ENCODE assay signal across 12 cellular contexts in the genomic region with DNA sequence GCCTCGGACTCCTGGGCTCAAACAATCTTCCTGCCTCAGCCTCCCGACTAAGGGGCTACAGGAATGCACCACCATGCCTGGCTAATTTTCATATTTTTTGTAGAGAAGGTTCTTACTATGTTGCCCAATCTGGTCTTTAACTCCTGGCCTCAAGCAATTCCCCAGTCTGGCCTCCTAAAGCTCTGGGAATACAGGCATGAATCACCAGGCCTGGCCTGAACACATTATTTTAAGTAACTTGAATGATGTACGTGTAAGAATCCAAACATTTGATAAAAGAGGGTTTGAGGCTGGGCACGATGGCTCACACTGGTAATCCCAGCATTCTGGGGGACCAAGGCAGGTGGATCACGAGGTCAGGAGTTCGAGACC. TPM values are rescaled to one million over a fixed set of nuclear protein-coding genes. Genes with fewer than 3 reads are reported as not detected.
DNase-seq lines count a peak whose midpoint lies in the region; ATAC-seq and TF ChIP-seq lines count a peak whose summit lies in the region.
"Had no signal": no experiment of that assay in that cellular context is flagged by ENCODE, and none has a peak within 500 bp of the region (broad histone marks: within the 10 kb centered on the region; RNA-seq: fewer than 3 reads in every experiment).

No MANE protein-coding gene starts in this region.

- H3K4me3 ChIP-seq in cardiac fibroblast (replicated peaks in 1 of 2; ENCODE audit: low read depth in 2 of 2, low read length in 2 of 2) (no peak overlapping the region), hepatocyte (no peak overlapping the region), tibial artery (no peak overlapping the region)
- H3K4me3 ChIP-seq: HAP-1 had no signal

- H4K20me1 ChIP-seq in hepatocyte (ENCODE audit: insufficient read depth, poor library complexity, severe bottlenecking), result no peaks in the 10 kb centered on the region

- TF ChIP-seq CTCF in cardiac fibroblast (IDR thresholded peaks at IDR 0.05; ENCODE audit: low read depth, low read length), result no peak
- no peak for TF ChIP-seq CTCF in hepatocyte (IDR thresholded peaks at IDR 0.05; ENCODE audit: poor library complexity)
- TF ChIP-seq CTCF in tibial artery (IDR thresholded peaks at IDR 0.05), result no peak

- no peaks in the 10 kb centered on the region for H3K79me2 ChIP-seq in hepatocyte

- H3K27me3 ChIP-seq in hepatocyte, result peaks cover 2% of the 10 kb centered on the region
- peaks cover 3 to 9% of the 10 kb centered on the region in 2 donors for H3K27me3 ChIP-seq in tibial artery

- H3K9me3 ChIP-seq in hepatocyte (ENCODE audit: low read depth) (no peaks in the 10 kb centered on the region), tibial artery (no peaks in the 10 kb centered on the region)
- H3K9me3 ChIP-seq: HAP-1 had no signal

- DNase-seq in Right ventricle myocardium inferior (ENCODE audit: missing footprints) (no peak), cardiac septum (ENCODE audit: low spot score) (no peak), cardiac fibroblast (ENCODE audit: low read depth in 2 of 2) (peak; percentile 81 to 86), hepatocyte (ENCODE audit: low spot score) (no peak), tibial artery (peak; percentile 54 to 77), SW 1271 (lab: John Stamatoyannopoulos, UW) (no peak), globus pallidus (ENCODE audit: low spot score) (no peak)
- DNase-seq in activated CD4-positive, CD25-positive, alpha-beta regulatory T cell (lab: John Stamatoyannopoulos, UW), result no peak

- H3K4me2 ChIP-seq in hepatocyte, result peak overlapping the region; percentile 1

- H3K4me1 ChIP-seq in hepatocyte (ENCODE audit: insufficient read depth), result no peaks in the 10 kb centered on the region
- peaks cover 0 to 31% (median 14%) of the 10 kb centered on the region in 4 donors for H3K4me1 ChIP-seq in tibial artery
- H3K4me1 ChIP-seq: HAP-1 had no signal

- WGBS in hepatocyte (ENCODE audit: low lambda C conversion rate, missing lambda C conversion rate), result 49% methylated on average over 6 of the region's 6 CpGs

- H3K36me3 ChIP-seq in hepatocyte (replicated peaks; ENCODE audit: insufficient read depth, low read depth) (no peaks in the 10 kb centered on the region), tibial artery (no peaks in the 10 kb centered on the region)
- H3K36me3 ChIP-seq: HAP-1 had no signal

- ATAC-seq in Right ventricle myocardium inferior, result peak; percentile 73

- no peak overlapping the region for H2AFZ ChIP-seq in hepatocyte

- intact Hi-C loops in Right ventricle myocardium inferior (cut with DNase I) (loop anchor here (1.0 to 5.0 kb wide), 3 partner anchors 326 to 640 kb away; no protein-coding TSS in a partner anchor), cardiac septum (cut with DNase I) (loop anchor here (2.0 to 10.0 kb wide), 2 partner anchors 570 to 640 kb away; no protein-coding TSS in a partner anchor), tibial artery (cut with DNase I; ENCODE audit: low total_unique reads) (loop anchor here (5.0 kb wide), 1 partner anchor 328 kb away; no protein-coding TSS in a partner anchor)

- no peaks in the 10 kb centered on the region for H3K9me2 ChIP-seq in hepatocyte (replicated peaks; ENCODE audit: insufficient read depth)

- no peak overlapping the region for H3K27ac ChIP-seq in hepatocyte
- H3K27ac ChIP-seq in tibial artery, result peak overlapping the region; percentile 39 to 53
- H3K27ac ChIP-seq: 22Rv1, epithelial cell of prostate had no signal

RNA-seq across cellular contexts. Expression of gene BAMBI, which starts 13.0 kb away (rescaled TPM):
- 17.9 TPM for total RNA-seq in Right ventricle myocardium inferior
- total RNA-seq in cardiac septum, result 46.6 TPM
- 111 and 116 TPM in 2 replicates for total RNA-seq in hepatocyte
- polyA plus RNA-seq in hepatocyte, result 148 and 163 TPM in 2 replicates
- total RNA-seq: activated CD4-positive, alpha-beta T cell treated with anti-CD3 and anti-CD28 coated beads, Interleukin-2, amount 10 ng/mL, durations not matched to agents 7 days and 5 days had no signal

Comparison
In these comparisons a context has a peak if more than half of its experiments do, and no peak if none do; other contexts are left out.
1. DNase-seq: peak in cardiac fibroblast (2 of 2) and tibial artery (2 of 2); none in Right ventricle myocardium inferior (single experiment), cardiac septum (single experiment), hepatocyte (single experiment), SW 1271 (0 of 2), globus pallidus (single experiment) and activated CD4-positive, CD25-positive, alpha-beta regulatory T cell (0 of 4).